18 cellular contexts compared by ENCODE assay signal in genomic region chr10:57785546-57785945, GRCh38.
"Had no signal": no experiment of that assay in that cellular context is flagged by ENCODE, and none has a peak within 500 bp of the region (broad histone marks: within the 10 kb centered on the region; RNA-seq: fewer than 3 reads in every experiment).

No MANE protein-coding gene starts in this region.

- H3K27me3 ChIP-seq: cardiac muscle cell, right atrium auricular region, transverse colon had no signal

- H3K4me3 ChIP-seq: cardiac muscle cell, prostate gland, right atrium auricular region, transverse colon had no signal

- H3K27ac ChIP-seq: cardiac muscle cell, prostate gland, right atrium auricular region, transverse colon, WERI-Rb-1 had no signal

- H3K36me3 ChIP-seq: cardiac muscle cell, prostate gland, right atrium auricular region, transverse colon, WERI-Rb-1 had no signal

- ATAC-seq: activated CD4-positive, alpha-beta T cell treated with anti-CD3 and anti-CD28 coated beads for 36 hours; naive thymus-derived CD8-positive, alpha-beta T cell; stimulated activated naive CD8-positive, alpha-beta T cell treated with anti-CD3 and anti-CD28 coated beads, Interleukin-15, Interleukin-2, amounts not matched to agents 100 U/mL and 50 U/mL, for 24 hours had no signal

- DNase-seq: activated CD4-positive, alpha-beta T cell treated with anti-CD3 and anti-CD28 coated beads for 36 hours; activated CD4-positive, alpha-beta T cell treated with anti-CD3 and anti-CD28 coated beads, Interleukin-2, amount 50 U/mL, for 48 hours; activated naive CD4-positive, alpha-beta T cell; activated naive CD8-positive, alpha-beta T cell treated with anti-CD3 and anti-CD28 coated beads for 36 hours; amniotic stem cell; effector memory CD4-positive, alpha-beta T cell; foreskin melanocyte; glutamatergic neuron; hypothalamus; kidney glomerular epithelial cell; naive thymus-derived CD8-positive, alpha-beta T cell; stimulated activated CD4-positive, alpha-beta T cell treated with anti-CD3 and anti-CD28 coated beads, Interleukin-2, amount 100 ng/mL, for 24 hours; stimulated activated naive CD8-positive, alpha-beta T cell treated with anti-CD3 and anti-CD28 coated beads, Interleukin-15, Interleukin-2, amounts not matched to agents 100 U/mL and 50 U/mL, for 24 hours; transverse colon; WERI-Rb-1 had no signal

- H3K9me3 ChIP-seq: prostate gland, right atrium auricular region, transverse colon had no signal

- H3K4me1 ChIP-seq: prostate gland, right atrium auricular region, transverse colon had no signal
